Comparison of ENCODE assay signal across 19 cellular contexts in genomic region chr2:69344305-69344704, GRCh38. TPM values are rescaled to one million over a fixed set of nuclear protein-coding genes. Genes with fewer than 3 reads are reported as not detected.
DNase-seq lines count a peak whose midpoint lies in the region; ATAC-seq lines count a peak whose summit lies in the region.
"Had no signal": no experiment of that assay in that cellular context is flagged by ENCODE, and none has a peak within 500 bp of the region (broad histone marks: within the 10 kb centered on the region; RNA-seq: fewer than 3 reads in every experiment).

No MANE protein-coding gene starts in this region.

- H3K27me3 Mint-ChIP-seq in activated T-helper 2 cell treated with anti-CD3 and anti-CD28 coated beads, Interferon-gamma antibody, Interleukin-2, Interleukin-4, amounts not matched to agents 10 μg/mL and 5 μg/mL and 100 μg/mL, durations not matched to agents 14 hours and 24 hours and 36 hours (ENCODE audit: low read depth), result no peaks in the 10 kb centered on the region
- H3K27me3 Mint-ChIP-seq in activated CD8-positive, alpha-beta memory T cell treated with anti-CD3 and anti-CD28 coated beads, Interleukin-2, amount 10 ng/mL, durations not matched to agents 7 days and 5 days, result no peaks in the 10 kb centered on the region
- H3K27me3 Mint-ChIP-seq: B cell; CD4-positive, alpha-beta memory T cell had no signal

- H3K4me3 ChIP-seq in HAP-1, result no peak overlapping the region
- H3K4me3 ChIP-seq: GM12878, GM23338, PC-9, SJSA1 had no signal

- CTCF ChIA-PET in activated CD8-positive, alpha-beta memory T cell treated with anti-CD3 and anti-CD28 coated beads, Interleukin-2, amount 10 ng/mL, durations not matched to agents 7 days and 5 days (lab: Charles Lee), result interaction anchor here (0.7 kb wide), 1 partner anchor 331 kb away, joined by 5 read pairs; the partner anchor contains the start of gene ANTXR1

- peak; percentile 37 to 80 for DNase-seq in HAP-1 (ENCODE audit: low spot score in 2 of 2)
- no peak for DNase-seq in activated T-helper 2 cell treated with anti-CD3 and anti-CD28 coated beads, Interferon-gamma antibody, Interleukin-2, Interleukin-4, amounts not matched to agents 10 μg/mL and 5 μg/mL and 100 μg/mL, durations not matched to agents 14 hours and 24 hours and 36 hours (ENCODE audit: low spot score)
- no peak for DNase-seq in left colon
- no peak for DNase-seq in stimulated activated effector memory CD8-positive, alpha-beta T cell treated with anti-CD3 and anti-CD28 coated beads, Interleukin-12 subunit alpha, Interleukin-12 subunit beta, amount 100 ng/mL, for 72 hours (ENCODE audit: low spot score in 2 of 2)
- no peak for DNase-seq in D341Med (ENCODE audit: low spot score)
- no peak for DNase-seq in SIG-M5 treated with dmso at 0.1 percent for 504 hours (lab: John Stamatoyannopoulos, UW; ENCODE audit: unreplicated experiment)
- DNase-seq in activated CD8-positive, alpha-beta memory T cell treated with anti-CD3 and anti-CD28 coated beads, Interleukin-2, amount 10 ng/mL, durations not matched to agents 7 days and 5 days, result no peak
- DNase-seq in DMS153 (lab: John Stamatoyannopoulos, UW), result no peak
- DNase-seq: Calu3; CD4-positive, alpha-beta memory T cell; DMS79; NCI-H2029 treated with DMSO at 0.1 percent for 48 hours; NCI-H2171 treated with DMSO at 0.1 percent for 48 hours; NCI-H774; PC-9 had no signal

- H3K4me1 Mint-ChIP-seq in activated T-helper 2 cell treated with anti-CD3 and anti-CD28 coated beads, Interferon-gamma antibody, Interleukin-2, Interleukin-4, amounts not matched to agents 10 μg/mL and 5 μg/mL and 100 μg/mL, durations not matched to agents 14 hours and 24 hours and 36 hours (ENCODE audit: low read depth), result peaks cover 22% of the 10 kb centered on the region
- H3K4me1 Mint-ChIP-seq in stimulated activated effector memory CD8-positive, alpha-beta T cell treated with anti-CD3 and anti-CD28 coated beads, Interleukin-12 subunit alpha, Interleukin-12 subunit beta, amount 100 ng/mL, for 72 hours, result no peaks in the 10 kb centered on the region
- peaks cover 7% of the 10 kb centered on the region for H3K4me1 Mint-ChIP-seq in activated CD8-positive, alpha-beta memory T cell treated with anti-CD3 and anti-CD28 coated beads, Interleukin-2, amount 10 ng/mL, durations not matched to agents 7 days and 5 days
- H3K4me1 Mint-ChIP-seq: B cell, GM23338 had no signal

- ATAC-seq in left colon, result peak; percentile 54
- no peak for ATAC-seq in stimulated activated effector memory CD8-positive, alpha-beta T cell treated with anti-CD3 and anti-CD28 coated beads, Interleukin-12 subunit alpha, Interleukin-12 subunit beta, amount 100 ng/mL, for 72 hours
- no peak for ATAC-seq in activated CD8-positive, alpha-beta memory T cell treated with anti-CD3 and anti-CD28 coated beads, Interleukin-2, amount 10 ng/mL, durations not matched to agents 7 days and 5 days
- ATAC-seq: GM12878, GM23338 had no signal

- H3K9me3 ChIP-seq in HAP-1, result no peaks in the 10 kb centered on the region
- H3K9me3 ChIP-seq: SJSA1 had no signal

- H3K36me3 ChIP-seq in HAP-1 (replicated peaks), result peaks cover 67% of the 10 kb centered on the region

- peak overlapping the region; percentile 79 for H3K27ac Mint-ChIP-seq in activated T-helper 2 cell treated with anti-CD3 and anti-CD28 coated beads, Interferon-gamma antibody, Interleukin-2, Interleukin-4, amounts not matched to agents 10 μg/mL and 5 μg/mL and 100 μg/mL, durations not matched to agents 14 hours and 24 hours and 36 hours
- H3K27ac Mint-ChIP-seq in stimulated activated effector memory CD8-positive, alpha-beta T cell treated with anti-CD3 and anti-CD28 coated beads, Interleukin-12 subunit alpha, Interleukin-12 subunit beta, amount 100 ng/mL, for 72 hours, result peak overlapping the region; percentile 8
- no peak overlapping the region for H3K27ac Mint-ChIP-seq in activated CD8-positive, alpha-beta memory T cell treated with anti-CD3 and anti-CD28 coated beads, Interleukin-2, amount 10 ng/mL, durations not matched to agents 7 days and 5 days
- H3K27ac Mint-ChIP-seq: B cell had no signal

- H3K4me1 ChIP-seq in HAP-1, result peaks cover 29% of the 10 kb centered on the region
- H3K4me1 ChIP-seq: SJSA1 had no signal

- in situ Hi-C loops in HAP-1 (cut with MboI; ENCODE audit: low sequenced_read_pairs), result no loop called here

- intact Hi-C loops in activated T-helper 2 cell treated with anti-CD3 and anti-CD28 coated beads, Interferon-gamma antibody, Interleukin-2, Interleukin-4, amounts not matched to agents 10 μg/mL and 5 μg/mL and 100 μg/mL, durations not matched to agents 14 hours and 24 hours and 36 hours (cut with micrococcal nuclease), result no loop called here
- intact Hi-C loops in left colon (cut with DNase I, micrococcal nuclease), result no loop called here

- H3K4me3 Mint-ChIP-seq in activated T-helper 2 cell treated with anti-CD3 and anti-CD28 coated beads, Interferon-gamma antibody, Interleukin-2, Interleukin-4, amounts not matched to agents 10 μg/mL and 5 μg/mL and 100 μg/mL, durations not matched to agents 14 hours and 24 hours and 36 hours (ENCODE audit: low read depth), result no peak overlapping the region
- H3K4me3 Mint-ChIP-seq in stimulated activated effector memory CD8-positive, alpha-beta T cell treated with anti-CD3 and anti-CD28 coated beads, Interleukin-12 subunit alpha, Interleukin-12 subunit beta, amount 100 ng/mL, for 72 hours, result no peak overlapping the region
- H3K4me3 Mint-ChIP-seq in activated CD8-positive, alpha-beta memory T cell treated with anti-CD3 and anti-CD28 coated beads, Interleukin-2, amount 10 ng/mL, durations not matched to agents 7 days and 5 days, result no peak overlapping the region
- H3K4me3 Mint-ChIP-seq: B cell; CD4-positive, alpha-beta memory T cell; GM23338 had no signal

- H3K36me3 Mint-ChIP-seq in activated T-helper 2 cell treated with anti-CD3 and anti-CD28 coated beads, Interferon-gamma antibody, Interleukin-2, Interleukin-4, amounts not matched to agents 10 μg/mL and 5 μg/mL and 100 μg/mL, durations not matched to agents 14 hours and 24 hours and 36 hours (ENCODE audit: low read depth), result peaks cover 78% of the 10 kb centered on the region
- H3K36me3 Mint-ChIP-seq in stimulated activated effector memory CD8-positive, alpha-beta T cell treated with anti-CD3 and anti-CD28 coated beads, Interleukin-12 subunit alpha, Interleukin-12 subunit beta, amount 100 ng/mL, for 72 hours, result peaks cover 100% of the 10 kb centered on the region
- H3K36me3 Mint-ChIP-seq in activated CD8-positive, alpha-beta memory T cell treated with anti-CD3 and anti-CD28 coated beads, Interleukin-2, amount 10 ng/mL, durations not matched to agents 7 days and 5 days, result peaks cover 53% of the 10 kb centered on the region

- H3K9me3 Mint-ChIP-seq in activated T-helper 2 cell treated with anti-CD3 and anti-CD28 coated beads, Interferon-gamma antibody, Interleukin-2, Interleukin-4, amounts not matched to agents 10 μg/mL and 5 μg/mL and 100 μg/mL, durations not matched to agents 14 hours and 24 hours and 36 hours, result no peaks in the 10 kb centered on the region
- H3K9me3 Mint-ChIP-seq in stimulated activated effector memory CD8-positive, alpha-beta T cell treated with anti-CD3 and anti-CD28 coated beads, Interleukin-12 subunit alpha, Interleukin-12 subunit beta, amount 100 ng/mL, for 72 hours, result no peaks in the 10 kb centered on the region
- H3K9me3 Mint-ChIP-seq in activated CD8-positive, alpha-beta memory T cell treated with anti-CD3 and anti-CD28 coated beads, Interleukin-2, amount 10 ng/mL, durations not matched to agents 7 days and 5 days (ENCODE audit: low read depth), result no peaks in the 10 kb centered on the region
- H3K9me3 Mint-ChIP-seq: CD4-positive, alpha-beta memory T cell; GM23338 had no signal

- H3K27me3 ChIP-seq in HAP-1 (ENCODE audit: low read depth), result no peaks in the 10 kb centered on the region
- H3K27me3 ChIP-seq: SJSA1 had no signal

RNA-seq across cellular contexts. Expression of gene GFPT1, which starts 42.7 kb away (rescaled TPM):
- total RNA-seq in activated T-helper 2 cell treated with anti-CD3 and anti-CD28 coated beads, Interferon-gamma antibody, Interleukin-2, Interleukin-4, amounts not matched to agents 10 μg/mL and 5 μg/mL and 100 μg/mL, durations not matched to agents 14 hours and 24 hours and 36 hours, result 55.7 and 56.6 TPM in 2 replicates
- 100 to 1,000 TPM; 158 to 242 TPM for total RNA-seq in left colon
- 10 to 100 TPM; 21.7 to 22.8 TPM for total RNA-seq in activated CD8-positive, alpha-beta memory T cell treated with anti-CD3 and anti-CD28 coated beads, Interleukin-2, amount 10 ng/mL, durations not matched to agents 7 days and 5 days

Comparison
In these comparisons a context has a peak if more than half of its experiments do, and no peak if none do; other contexts are left out.
1. DNase-seq: peak in HAP-1 (2 of 2); none in activated T-helper 2 cell treated with anti-CD3 and anti-CD28 coated beads, Interferon-gamma antibody, Interleukin-2, Interleukin-4, amounts not matched to agents 10 μg/mL and 5 μg/mL and 100 μg/mL, durations not matched to agents 14 hours and 24 hours and 36 hours (single experiment), left colon (0 of 2), stimulated activated effector memory CD8-positive, alpha-beta T cell treated with anti-CD3 and anti-CD28 coated beads, Interleukin-12 subunit alpha, Interleukin-12 subunit beta, amount 100 ng/mL, for 72 hours (0 of 2), D341Med (single experiment), SIG-M5 treated with dmso at 0.1 percent for 504 hours (single experiment), activated CD8-positive, alpha-beta memory T cell treated with anti-CD3 and anti-CD28 coated beads, Interleukin-2, amount 10 ng/mL, durations not matched to agents 7 days and 5 days (single experiment) and DMS153 (single experiment).